In genomic region chr17:48322060-48322459, GRCh38 we compare ENCODE assay signal across 13 cellular contexts.
DNase-seq lines count a peak whose midpoint lies in the region; ATAC-seq, FAIRE-seq and TF ChIP-seq lines count a peak whose summit lies in the region.
"Had no signal": no experiment of that assay in that cellular context is flagged by ENCODE, and none has a peak within 500 bp of the region (broad histone marks: within the 10 kb centered on the region; RNA-seq: fewer than 3 reads in every experiment).

No MANE protein-coding gene starts in this region.

- H3K36me3 ChIP-seq in adipocyte (ENCODE audit: control insufficient read depth, insufficient read depth, low read length, severe bottlenecking) (no peaks in the 10 kb centered on the region), keratinocyte (ENCODE audit: control insufficient read depth in 2 of 2, extremely low read depth in 1 of 2, insufficient read depth in 2 of 2, low read length in 2 of 2) (no peaks in the 10 kb centered on the region)

- H3K4me3 ChIP-seq in adipocyte (ENCODE audit: low read length) (no peak overlapping the region), keratinocyte (ENCODE audit: control insufficient read depth in 2 of 3, extremely low read depth in 1 of 3, insufficient read depth in 2 of 3, low read depth in 1 of 3, low read length in 3 of 3) (no peak overlapping the region)
- H3K4me3 ChIP-seq: skin epidermis had no signal

- dilution Hi-C loops in keratinocyte (cut with MboI; ENCODE audit: extremely low pct_ligation_motif_present, low sequenced_read_pairs): no loop called here

- no peak overlapping the region for H3K4me2 ChIP-seq in keratinocyte (ENCODE audit: control insufficient read depth, extremely low read depth, insufficient read depth, low read depth, low read length)

- no peaks in the 10 kb centered on the region for H3K9me1 ChIP-seq in keratinocyte (ENCODE audit: control insufficient read depth, extremely low read depth, insufficient read depth, low read length)

- FAIRE-seq in keratinocyte (lab: Jason Lieb, UNC): no peak

- ATAC-seq in HG02642 (IDR thresholded peaks at IDR 0.05; ENCODE audit: poor library complexity, unreplicated experiment): no peak
- ATAC-seq in HG03439 (IDR thresholded peaks at IDR 0.05; ENCODE audit: unreplicated experiment): no peak
- ATAC-seq: WTC11 had no signal

- H3K9ac ChIP-seq in adipocyte (ENCODE audit: low read length) (no peak overlapping the region), keratinocyte (ENCODE audit: control insufficient read depth, extremely low read depth, insufficient read depth, low read length) (no peak overlapping the region)

- H3K27ac ChIP-seq in keratinocyte (ENCODE audit: control insufficient read depth, insufficient read depth, low read length): no peak overlapping the region
- H3K27ac ChIP-seq: skin epidermis had no signal

- H3K4me1 ChIP-seq in adipocyte (ENCODE audit: control insufficient read depth, insufficient read depth, low read length) (no peaks in the 10 kb centered on the region), keratinocyte (ENCODE audit: control insufficient read depth, extremely low read depth, insufficient read depth, low read length) (no peaks in the 10 kb centered on the region)

- no peaks in the 10 kb centered on the region for H3K79me2 ChIP-seq in keratinocyte (ENCODE audit: control insufficient read depth, insufficient read depth, low read length)

- H3K27me3 ChIP-seq in adipocyte (replicated peaks; ENCODE audit: control insufficient read depth, insufficient read depth, low read length): no peaks in the 10 kb centered on the region
- peaks cover 13% of the 10 kb centered on the region for H3K27me3 ChIP-seq in keratinocyte (ENCODE audit: control insufficient read depth, extremely low read depth, insufficient read depth, low read length)

- H3K9me3 ChIP-seq in adipocyte (ENCODE audit: control insufficient read depth, low read length) (no peaks in the 10 kb centered on the region), keratinocyte (ENCODE audit: control insufficient read depth, low read depth, low read length) (no peaks in the 10 kb centered on the region)

- peak; percentile 56 for DNase-seq in ELR (ENCODE audit: low read depth)
- peak; percentile 31 for DNase-seq in LHCN-M2 (ENCODE audit: low read depth)
- peak; percentile 9 for DNase-seq in adipocyte (ENCODE audit: low read depth)
- DNase-seq in keratinocyte (ENCODE audit: low read depth, low spot score): no peak
- no peak for DNase-seq in activated effector memory CD4-positive, alpha-beta T cell treated with anti-CD3 and anti-CD28 coated beads, Interleukin-2, amount 50 U/mL, for 16 hours
- DNase-seq: anterior cingulate cortex, mammary epithelial cell, NCI-H1048, NCI-H446 treated with DMSO at 0.1 percent for 48 hours had no signal

- H2AFZ ChIP-seq in keratinocyte (ENCODE audit: control insufficient read depth, low read length): no peak overlapping the region

- no peaks in the 10 kb centered on the region for H4K20me1 ChIP-seq in keratinocyte (ENCODE audit: control insufficient read depth, extremely low read depth, insufficient read depth, low read length)

- TF ChIP-seq CTCF in keratinocyte (optimal IDR thresholded peaks at IDR 0.05 in 1 of 3, IDR thresholded peaks at IDR 0.05 in 1 of 3, conservative IDR thresholded peaks at IDR 0.05 in 1 of 3; ENCODE audit: extremely low read depth in 1 of 3, insufficient read depth in 2 of 3, low read length in 3 of 3): peak in 2 of 3 experiments; percentile 4 to 11

Comparison
In these comparisons a context has a peak if more than half of its experiments do, and no peak if none do; other contexts are left out.
1. DNase-seq: peak in ELR (single experiment), LHCN-M2 (single experiment) and adipocyte (single experiment); none in keratinocyte (single experiment) and activated effector memory CD4-positive, alpha-beta T cell treated with anti-CD3 and anti-CD28 coated beads, Interleukin-2, amount 50 U/mL, for 16 hours (single experiment).